In genomic region chr3:89108154-89108553, GRCh38 we compare ENCODE assay signal across 8 cellular contexts. TPM values are rescaled to one million over a fixed set of nuclear protein-coding genes. Genes with fewer than 3 reads are reported as not detected.
DNase-seq lines count a peak whose midpoint lies in the region; ATAC-seq and TF ChIP-seq lines count a peak whose summit lies in the region.
"Had no signal": no experiment of that assay in that cellular context is flagged by ENCODE, and none has a peak within 500 bp of the region (broad histone marks: within the 10 kb centered on the region; RNA-seq: fewer than 3 reads in every experiment).

No MANE protein-coding gene starts in this region.

- H2BK15ac ChIP-seq in H9 (ENCODE audit: low read depth, low read length) = no peak overlapping the region

- no peak for DNase-seq in H9
- no peak for DNase-seq in SJCRH30
- no peak for DNase-seq in left ventricle myocardium superior
- DNase-seq in hepatic stellate cell (ENCODE audit: low spot score) = no peak
- DNase-seq in Ammon's horn (ENCODE audit: low spot score) = no peak

- H3K14ac ChIP-seq in H9 (ENCODE audit: insufficient read depth, low read length) = no peak overlapping the region

- no peak overlapping the region for H2BK20ac ChIP-seq in H9 (ENCODE audit: low read depth, low read length, poor library complexity, severe bottlenecking)

- intact Hi-C loops in left ventricle myocardium superior (cut with micrococcal nuclease) = loop anchor here (10.0 kb wide), 1 partner anchor 903 kb away; no protein-coding TSS in a partner anchor

- peaks cover 8% of the 10 kb centered on the region for H3K23me2 ChIP-seq in H9 (ENCODE audit: insufficient read length, low read depth, low read length, poor library complexity, severe bottlenecking)

- no peak overlapping the region for H3K9ac ChIP-seq in H9 (ENCODE audit: extremely low read depth, insufficient read length, low read length)

- no peak overlapping the region for H2AK5ac ChIP-seq in H9 (ENCODE audit: insufficient read length, low read length)

- peaks cover 16 to 18% of the 10 kb centered on the region in 2 experiments for H3K4me1 Mint-ChIP-seq in H9

- no peaks in the 10 kb centered on the region for H3K9me3 Mint-ChIP-seq in H9

- H3K27ac ChIP-seq in H9 (ENCODE audit: insufficient read length, low read depth, low read length) (no peak overlapping the region), SJCRH30 (no peak overlapping the region), skin epidermis (no peak overlapping the region)

- no peaks in the 10 kb centered on the region for H4K20me1 ChIP-seq in H9 (ENCODE audit: control insufficient read depth, insufficient read depth, insufficient read length)

- H4K8ac ChIP-seq in H9 (replicated peaks; ENCODE audit: insufficient read length, low read depth, low read length) = no peak overlapping the region

- H3K4me2 ChIP-seq in H9 (ENCODE audit: insufficient read depth, insufficient read length, low read length) = peak overlapping the region; percentile 78

- no peak overlapping the region for H2BK120ac ChIP-seq in H9 (ENCODE audit: low read depth, low read length, poor library complexity, severe bottlenecking)

- ATAC-seq in left ventricle myocardium superior (peak; percentile 16), HG03139 (IDR thresholded peaks at IDR 0.05; ENCODE audit: unreplicated experiment) (no peak)

- no peaks in the 10 kb centered on the region for H3K79me2 ChIP-seq in H9 (ENCODE audit: insufficient read depth, low read length)

- H4K5ac ChIP-seq in H9 (ENCODE audit: insufficient read length, low read depth, low read length) = no peak overlapping the region

- H3K79me1 ChIP-seq in H9 (ENCODE audit: insufficient read depth, low read depth, low read length, poor library complexity, severe bottlenecking) = no peaks in the 10 kb centered on the region

- no peaks in the 10 kb centered on the region for H3K36me3 ChIP-seq in SJCRH30

- no peaks in the 10 kb centered on the region for H3K36me3 Mint-ChIP-seq in H9 (ENCODE audit: insufficient read depth in 1 of 3, low read depth in 3 of 3)

- no peak overlapping the region for H3K4ac ChIP-seq in H9 (ENCODE audit: low read depth, low read length)

- no peak overlapping the region for H2AFZ ChIP-seq in H9 (ENCODE audit: low read length)

- peaks cover 4% of the 10 kb centered on the region for H3K27me3 Mint-ChIP-seq in H9 (ENCODE audit: low read depth)

- no peak overlapping the region for H3K27ac Mint-ChIP-seq in H9

- H3K9me3 ChIP-seq in H9 (ENCODE audit: control insufficient read depth, low read depth, low read length) (no peaks in the 10 kb centered on the region), SJCRH30 (replicated peaks) (no peaks in the 10 kb centered on the region)

- no peak overlapping the region for H2BK5ac ChIP-seq in H9 (ENCODE audit: insufficient read length, low read length)

- no CpG with 5 or more reads among the region's 6 CpGs for WGBS in H9 (ENCODE audit: extremely low coverage, insufficient read length, low lambda C conversion rate)

- H3K56ac ChIP-seq in H9 (ENCODE audit: insufficient read length, low read depth, low read length) = no peak overlapping the region

- no peak overlapping the region for H3K23ac ChIP-seq in H9 (ENCODE audit: insufficient read length, low read depth, low read length)

- no peak overlapping the region for H3K18ac ChIP-seq in H9 (ENCODE audit: insufficient read length, low read depth, low read length)

- no peak overlapping the region for H2BK12ac ChIP-seq in H9 (ENCODE audit: insufficient read length, low read depth, low read length)

- peaks cover 3% of the 10 kb centered on the region; the same call in 1 of the 2 replicates for H3K27me3 ChIP-seq in H9 (ENCODE audit: insufficient read depth, low read length)
- no peaks in the 10 kb centered on the region; the same call in 1 of the 2 replicates for H3K27me3 ChIP-seq in SJCRH30

- peak overlapping the region; percentile 54 for H3K4me3 ChIP-seq in SJCRH30
- peak overlapping the region in 6 of 7 experiments; percentile 3 to 39 (median 19) for H3K4me3 ChIP-seq in skin epidermis
- H3K4me3 ChIP-seq: GM12878 had no signal

- H3K4me3 Mint-ChIP-seq in H9 = peak overlapping the region; percentile 64 to 77

- H3K4me1 ChIP-seq in H9 (ENCODE audit: insufficient read depth, low read length) (no peaks in the 10 kb centered on the region), SJCRH30 (peaks cover 4% of the 10 kb centered on the region; the same call in 1 of the 2 replicates)

- no peak overlapping the region for H4K91ac ChIP-seq in H9 (ENCODE audit: insufficient read length, low read depth, low read length)

- no peak overlapping the region for H3T11ph ChIP-seq in H9 (ENCODE audit: low read length)

- TF ChIP-seq CTCF in H9 (conservative IDR thresholded peaks at IDR 0.05) = no peak

RNA-seq across cellular contexts. Expression of gene EPHA3, which starts 0.7 kb away (rescaled TPM):
- total RNA-seq in H9 (2021) (0.59 and 0.66 TPM in 2 replicates), left ventricle myocardium superior (1.9 TPM)
- total RNA-seq in SJCRH30 (2014; rRNA removed; shearing (Covaris generic)) = 0.94 and 1.1 TPM in 2 replicates
